1 cellular context compared by ENCODE assay signal in genomic region chr17:63445065-63445464, GRCh38.
TF ChIP-seq lines count a peak whose summit lies in the region.

No MANE protein-coding gene starts in this region.

TF ChIP-seq in GM12878, 131 proteins besides CTCF, POLR2A, EP300 and RAD21 (continued from another document):
- TF ChIP-seq RUNX3 (IDR thresholded peaks at IDR 0.05; ENCODE audit: low read length) (no peak), ZSCAN29 (IDR thresholded peaks at IDR 0.05) (no peak), ESRRA (IDR thresholded peaks at IDR 0.05; ENCODE audit: low read length) (no peak), SMAD1 (IDR thresholded peaks at IDR 0.05; ENCODE audit: low read depth, partially characterized antibody) (no peak), TARDBP (IDR thresholded peaks at IDR 0.05; ENCODE audit: borderline replicate concordance) (no peak), EGR1 (IDR thresholded peaks at IDR 0.05; ENCODE audit: borderline replicate concordance in 1 of 2, low read depth in 2 of 2, low read length in 2 of 2) (no peak), ZNF217 (IDR thresholded peaks at IDR 0.05) (no peak), E2F8 (IDR thresholded peaks at IDR 0.05; ENCODE audit: low read depth, partially characterized antibody) (no peak), ZNF592 (IDR thresholded peaks at IDR 0.05) (no peak), PML (IDR thresholded peaks at IDR 0.05; ENCODE audit: low read length) (no peak), ATF7 (IDR thresholded peaks at IDR 0.05; ENCODE audit: low read depth) (no peak), TCF12 (IDR thresholded peaks at IDR 0.05; ENCODE audit: low read depth, low read length) (no peak), MYB (IDR thresholded peaks at IDR 0.05; ENCODE audit: borderline replicate concordance, low read depth, low read length) (no peak), JUND (IDR thresholded peaks at IDR 0.05; ENCODE audit: low read depth, low read length) (no peak)
